ENCODE assay signal across 20 cellular contexts in the genomic region with DNA sequence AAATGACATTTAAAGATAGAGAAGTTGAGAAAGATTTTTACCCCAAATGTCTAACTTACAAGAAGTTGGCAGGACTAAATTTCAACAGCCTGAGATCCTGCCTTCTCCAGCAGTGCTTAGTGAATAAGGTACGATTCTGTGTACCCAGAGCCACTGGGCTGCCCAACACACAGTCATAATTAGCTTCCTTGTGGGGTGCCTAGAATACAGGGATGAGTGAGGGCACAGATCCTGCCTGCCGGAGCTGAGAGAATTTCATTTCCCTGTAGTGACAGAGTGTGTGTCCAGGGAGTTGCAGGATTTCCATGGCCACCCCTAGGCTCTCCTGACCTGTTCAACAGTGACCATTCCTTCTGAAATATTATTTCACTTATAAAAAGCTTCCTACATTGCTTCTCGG.
"Had no signal": no experiment of that assay in that cellular context is flagged by ENCODE, and none has a peak within 500 bp of the region (broad histone marks: within the 10 kb centered on the region; RNA-seq: fewer than 3 reads in every experiment).

No MANE protein-coding gene starts in this region.

- H3K4me1 ChIP-seq: body of pancreas, left lung, pancreas had no signal

- H3K27me3 ChIP-seq: body of pancreas, hepatocyte, pancreas had no signal

- DNase-seq: activated CD4-positive, alpha-beta T cell treated with anti-CD3 and anti-CD28 coated beads for 36 hours; activated CD4-positive, alpha-beta T cell treated with anti-CD3 and anti-CD28 coated beads, Interleukin-2, amount 50 U/mL, for 4 hours; activated gamma-delta T cell; activated T-cell treated with anti-CD3 and anti-CD28 coated beads, Interleukin-2, amount 50 U/mL, for 48 hours; anterior cingulate cortex; body of pancreas; caudate nucleus; effector CD4-positive, alpha-beta T cell; foreskin melanocyte; immature natural killer cell; left lung; right cardiac atrium; stimulated activated CD4-positive, alpha-beta T cell treated with anti-CD3 and anti-CD28 coated beads, Interleukin-2, amount 100 ng/mL, for 24 hours; T-helper 1 cell; trophoblast cell had no signal

- H3K36me3 ChIP-seq: left lung, neutrophil, pancreas had no signal

- H3K27ac ChIP-seq: body of pancreas, hepatocyte, left lung, neutrophil, pancreas, skin epidermis had no signal

- H3K9me3 ChIP-seq: body of pancreas, left lung, neutrophil, pancreas had no signal

- H3K4me3 ChIP-seq: body of pancreas, hepatocyte, left lung, lung, pancreas, skin epidermis had no signal
